8 cellular contexts compared by ENCODE assay signal in the genomic region with DNA sequence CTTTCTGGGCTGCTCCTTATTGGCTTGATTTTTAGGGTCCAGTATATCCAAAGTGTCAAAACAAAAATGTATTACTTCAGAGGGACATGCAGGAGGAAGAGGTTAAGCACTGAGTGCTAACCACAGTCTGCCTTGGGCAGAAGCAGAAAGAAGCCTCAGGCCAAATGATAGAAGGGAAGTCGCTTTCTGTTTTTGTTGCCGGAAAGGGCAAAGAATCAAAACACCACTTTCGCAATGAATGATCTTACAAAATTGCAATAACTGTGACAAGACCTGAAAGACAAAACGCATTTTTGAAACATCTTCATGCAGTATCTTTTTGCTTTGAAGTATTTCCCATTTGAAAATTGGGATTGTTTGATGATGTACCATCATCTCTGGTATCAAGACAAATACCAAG.
DNase-seq lines count a peak whose midpoint lies in the region; ATAC-seq and TF ChIP-seq lines count a peak whose summit lies in the region.

No MANE protein-coding gene starts in this region.

- peak; percentile 8 for DNase-seq in activated effector memory CD4-positive, alpha-beta T cell treated with Interleukin-2 at 50 U/mL for 16 hours
- DNase-seq in activated effector memory CD4-positive, alpha-beta T cell treated with anti-CD3 and anti-CD28 coated beads, Interleukin-2, amount 50 U/mL, for 16 hours: no peak
- DNase-seq in OCI-M1 (lab: John Stamatoyannopoulos, UW): peak; percentile 98
- DNase-seq in medulla oblongata (ENCODE audit: extremely low spot score): peak; percentile 72
- no peak for DNase-seq in neuronal stem cell (ENCODE audit: low spot score)
- no peak for DNase-seq in PC-3
- no peak for DNase-seq in ovary

- POLR2A ChIA-PET in PC-3 (lab: Charles Lee; ENCODE audit: unreplicated experiment): no interaction called here

- H3K4me1 ChIP-seq in neuronal stem cell (ENCODE audit: control insufficient read depth in 2 of 2, insufficient read depth in 1 of 2, low read depth in 1 of 2, low read length in 2 of 2) (no peaks in the 10 kb centered on the region), PC-3 (ENCODE audit: insufficient read depth, low read length) (peaks cover 10% of the 10 kb centered on the region; the same call in 1 of the 2 replicates), ovary (ENCODE audit: insufficient read depth) (peaks cover 3% of the 10 kb centered on the region)

- H3K9me3 ChIP-seq in neuronal stem cell (replicated peaks in 1 of 2; ENCODE audit: control insufficient read depth in 2 of 2, insufficient read depth in 1 of 2, low read depth in 1 of 2, low read length in 2 of 2) (no peaks in the 10 kb centered on the region), PC-3 (ENCODE audit: low read length) (no peaks in the 10 kb centered on the region), ovary (no peaks in the 10 kb centered on the region)

- H3K9ac ChIP-seq in neuronal stem cell (ENCODE audit: low read depth, low read length, poor library complexity) (no peak overlapping the region), PC-3 (ENCODE audit: low read length) (no peak overlapping the region)

- no peak overlapping the region for H4K91ac ChIP-seq in neuronal stem cell (ENCODE audit: low read depth, low read length, poor library complexity)

- ATAC-seq in HG02870 (IDR thresholded peaks at IDR 0.05; ENCODE audit: unreplicated experiment) (peak; percentile 75), PC-3 (no peak)

- H3K4me3 ChIP-seq in neuronal stem cell (ENCODE audit: low read length in 2 of 2): no peak overlapping the region
- no peak overlapping the region for H3K4me3 ChIP-seq in PC-3 (ENCODE audit: low read length)
- H3K4me3 ChIP-seq in ovary: no peak overlapping the region

- H3K27ac ChIP-seq in neuronal stem cell (replicated peaks; ENCODE audit: low read length): no peak overlapping the region
- H3K27ac ChIP-seq in PC-3 (ENCODE audit: low read length): no peak overlapping the region
- no peak overlapping the region for H3K27ac ChIP-seq in ovary

- no peak overlapping the region for H3K4me2 ChIP-seq in neuronal stem cell (ENCODE audit: insufficient read depth, low read length, poor library complexity, severe bottlenecking)
- no peak overlapping the region for H3K4me2 ChIP-seq in PC-3 (ENCODE audit: low read length)

- H3F3A ChIP-seq in PC-3 (ENCODE audit: low read length, unreplicated experiment): no peaks in the 10 kb centered on the region

- no peaks in the 10 kb centered on the region for H3K79me1 ChIP-seq in neuronal stem cell (ENCODE audit: low read depth, low read length)

- peaks cover 0 to 8% (median 0%) of the 10 kb centered on the region in 3 experiments for H3K27me3 ChIP-seq in neuronal stem cell (ENCODE audit: control insufficient read depth in 3 of 3, insufficient read depth in 3 of 3, low read depth in 1 of 3, low read length in 3 of 3)
- no peaks in the 10 kb centered on the region for H3K27me3 ChIP-seq in PC-3 (ENCODE audit: low read length)
- no peaks in the 10 kb centered on the region for H3K27me3 ChIP-seq in ovary

- WGBS in neuronal stem cell (ENCODE audit: extremely low coverage in 2 of 2, insufficient read length in 2 of 2, insufficient replicate concordance in 1 of 2), 2 donors: no CpG with 5 or more reads among the region's 4 CpGs
- 61 to 82% (median 74%) methylated on average over 4 of the region's 4 CpGs for WGBS in ovary, 3 donors

- no peak overlapping the region for H2BK15ac ChIP-seq in neuronal stem cell (ENCODE audit: low read length)

- H2BK12ac ChIP-seq in neuronal stem cell (ENCODE audit: low read length): no peak overlapping the region

- no peak for TF ChIP-seq EP300 in ovary (IDR thresholded peaks at IDR 0.05)

- no peaks in the 10 kb centered on the region for H4K20me1 ChIP-seq in PC-3 (ENCODE audit: low read length)

- no peak overlapping the region for H3K14ac ChIP-seq in neuronal stem cell (ENCODE audit: low read length)

- CTCF ChIA-PET in PC-3 (lab: Charles Lee): no interaction called here

- H4K8ac ChIP-seq in neuronal stem cell (ENCODE audit: low read depth, low read length): no peak overlapping the region

- H2BK120ac ChIP-seq in neuronal stem cell (ENCODE audit: low read depth, low read length): no peak overlapping the region

- no peak overlapping the region for H2AFZ ChIP-seq in neuronal stem cell (ENCODE audit: low read length)
- no peak overlapping the region for H2AFZ ChIP-seq in PC-3 (ENCODE audit: low read length)

- H3K18ac ChIP-seq in neuronal stem cell (ENCODE audit: low read length): no peak overlapping the region

- no peaks in the 10 kb centered on the region for H3K79me2 ChIP-seq in PC-3 (ENCODE audit: low read length)

- no peak overlapping the region for H2AK5ac ChIP-seq in neuronal stem cell (ENCODE audit: low read depth, low read length)

- TF ChIP-seq CTCF in PC-3 (conservative IDR thresholded peaks at IDR 0.05; ENCODE audit: low read depth, low read length) (no peak), ovary (IDR thresholded peaks at IDR 0.05) (no peak)

- intact Hi-C loops in PC-3 (cut with micrococcal nuclease): no loop called here
- intact Hi-C loops in ovary (cut with DNase I): no loop called here

- no peaks in the 10 kb centered on the region for H3K9me2 ChIP-seq in PC-3 (replicated peaks; ENCODE audit: low read length)

- TF ChIP-seq POLR2A in ovary (IDR thresholded peaks at IDR 0.05): no peak

- no peak overlapping the region for H3K23ac ChIP-seq in neuronal stem cell (ENCODE audit: low read depth, low read length, poor library complexity)

- H2BK5ac ChIP-seq in neuronal stem cell (ENCODE audit: low read length): no peak overlapping the region

- no TSS peak for BruUV-seq in PC-3 (replicated peaks; lab: Mats Ljungman, UMichigan)

- H3K36me3 ChIP-seq in neuronal stem cell (replicated peaks in 1 of 2; ENCODE audit: control insufficient read depth in 2 of 2, insufficient read depth in 2 of 2, low read length in 2 of 2) (no peaks in the 10 kb centered on the region), PC-3 (ENCODE audit: low read depth, low read length) (no peaks in the 10 kb centered on the region), ovary (no peaks in the 10 kb centered on the region)

- H3K4ac ChIP-seq in neuronal stem cell (ENCODE audit: low read length): no peak overlapping the region

Comparison
In these comparisons a context has a peak if more than half of its experiments do, and no peak if none do; other contexts are left out.
1. DNase-seq: peak in activated effector memory CD4-positive, alpha-beta T cell treated with Interleukin-2 at 50 U/mL for 16 hours (single experiment), OCI-M1 (single experiment) and medulla oblongata (single experiment); none in activated effector memory CD4-positive, alpha-beta T cell treated with anti-CD3 and anti-CD28 coated beads, Interleukin-2, amount 50 U/mL, for 16 hours (single experiment), neuronal stem cell (single experiment), PC-3 (single experiment) and ovary (0 of 5).